18 cellular contexts compared by ENCODE assay signal in the genomic region with DNA sequence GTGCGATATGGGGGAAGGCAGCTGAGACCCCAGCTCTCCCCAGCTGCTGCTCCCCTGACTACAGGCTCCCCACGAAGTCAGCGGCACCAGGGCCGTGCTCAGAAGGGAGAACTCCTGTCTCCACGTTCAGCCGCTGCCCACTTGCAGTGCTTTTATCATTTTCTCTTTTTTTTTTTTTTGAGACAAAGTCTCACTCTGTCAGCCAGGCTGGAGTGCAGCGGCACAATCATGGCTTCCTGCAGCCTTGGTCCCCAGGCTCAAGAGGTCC. TPM values are rescaled to one million over a fixed set of nuclear protein-coding genes. Genes with fewer than 3 reads are reported as not detected.
A peak's percentile ranks its signal among the peaks of the same experiment; 100 is the strongest.
DNase-seq lines count a peak whose midpoint lies in the region; ATAC-seq, FAIRE-seq and TF ChIP-seq lines count a peak whose summit lies in the region.
"Had no signal": no experiment of that assay in that cellular context is flagged by ENCODE, and none has a peak within 500 bp of the region (broad histone marks: within the 10 kb centered on the region; RNA-seq: fewer than 3 reads in every experiment).

No MANE protein-coding gene starts in this region.

- no peak for TF ChIP-seq POLR2A in K562 (conservative IDR thresholded peaks at IDR 0.05)
- TF ChIP-seq POLR2A in right lobe of liver (IDR thresholded peaks at IDR 0.05) = no peak
- no peak for TF ChIP-seq POLR2A in sigmoid colon (IDR thresholded peaks at IDR 0.05)
- TF ChIP-seq POLR2A in stomach (IDR thresholded peaks at IDR 0.05) = no peak

- H3K4me2 ChIP-seq in K562 (ENCODE audit: insufficient read depth, low read length) (no peak overlapping the region), OCI-LY7 (ENCODE audit: low read length) (no peak overlapping the region)

- WGBS in K562 (ENCODE audit: insufficient coverage, low coverage, missing lambda C conversion rate) = 69% methylated on average over 5 of the region's 7 CpGs
- 89% methylated on average over 3 of the region's 7 CpGs for WGBS in right lobe of liver (ENCODE audit: insufficient coverage, low coverage, low lambda C conversion rate, missing lambda C conversion rate)
- WGBS in sigmoid colon, 2 donors = 86 to 89% methylated on average over 7 of the region's 7 CpGs
- WGBS in stomach, 5 donors = 72 to 82% (median 81%) methylated on average over 7 of the region's 7 CpGs

- no peak for TF ChIP-seq EP300 in K562 (IDR thresholded peaks at IDR 0.05; ENCODE audit: low read length)
- no peak for TF ChIP-seq EP300 in sigmoid colon (IDR thresholded peaks at IDR 0.05)
- no peak for TF ChIP-seq EP300 in stomach (IDR thresholded peaks at IDR 0.05)

- peak; percentile 37 for DNase-seq in activated effector memory CD4-positive, alpha-beta T cell treated with anti-CD3 and anti-CD28 coated beads, Interleukin-2, amount 50 U/mL, for 16 hours
- DNase-seq in activated effector memory CD4-positive, alpha-beta T cell treated with Interleukin-2 at 50 U/mL for 16 hours = no peak
- DNase-seq in K562 (ENCODE audit: extremely low read depth in 1 of 4, low spot score in 3 of 4) (no peak), right lobe of liver (no peak), sigmoid colon (peak; percentile 53), OCI-LY7 (ENCODE audit: low spot score) (no peak), stomach (no peak)
- DNase-seq: CD4-positive, alpha-beta memory T cell; DMS79; GM23248; KG1; NCI-H1417 treated with DMSO at 0.1 percent for 48 hours; NCI-H2029; NCI-H2171; NCI-H446; NK-92 treated with Interleukin-12 subunit alpha and Interleukin-12 subunit beta, amount 100 ng/mL, for 24 hours; OCI-M1 had no signal

- H3K9me2 ChIP-seq in OCI-LY7 (ENCODE audit: insufficient read depth, low read length) = no peaks in the 10 kb centered on the region

- peak overlapping the region; percentile 21; the same call in 1 of the 3 replicates for H3K27ac ChIP-seq in K562 (ENCODE audit: extremely low read depth, low read depth, low read length)
- H3K27ac ChIP-seq in right lobe of liver = peak overlapping the region in 2 of 3 donors; percentile 93 to 99
- no peak overlapping the region for H3K27ac ChIP-seq in sigmoid colon
- no peak overlapping the region for H3K27ac ChIP-seq in OCI-LY7 (ENCODE audit: low read depth, low read length, poor library complexity, severe bottlenecking)
- H3K27ac ChIP-seq in stomach = no peak overlapping the region
- H3K27ac ChIP-seq: GM23248 had no signal

- intact Hi-C loops in K562 (cut with micrococcal nuclease) (no loop called here), right lobe of liver (cut with DNase I) (no loop called here), sigmoid colon (cut with DNase I) (no loop called here), OCI-LY7 (cut with micrococcal nuclease; ENCODE audit: unreplicated experiment) (no loop called here), stomach (cut with DNase I; ENCODE audit: low total_unique reads) (no loop called here)

- H3K4me1 ChIP-seq in K562 (replicated peaks in 1 of 2; ENCODE audit: control insufficient read depth in 2 of 2, insufficient read depth in 2 of 2, low read length in 2 of 2) = peaks cover 15 to 71% of the 10 kb centered on the region in 2 experiments
- peaks cover 0 to 24% (median 3%) of the 10 kb centered on the region in 4 donors for H3K4me1 ChIP-seq in right lobe of liver
- peaks cover 0 to 15% (median 13%) of the 10 kb centered on the region in 4 donors for H3K4me1 ChIP-seq in sigmoid colon
- no peaks in the 10 kb centered on the region for H3K4me1 ChIP-seq in OCI-LY7 (ENCODE audit: insufficient read depth, low read length, poor library complexity, severe bottlenecking)
- H3K4me1 ChIP-seq in stomach = peaks cover 6 to 16% (median 13%) of the 10 kb centered on the region in 4 donors

- H3K9me1 ChIP-seq in K562 (ENCODE audit: control insufficient read depth, insufficient read depth, low read length) = no peaks in the 10 kb centered on the region

- ATAC-seq in K562 = no peak
- ATAC-seq in right lobe of liver = no peak
- no peak for ATAC-seq in HG03354 (IDR thresholded peaks at IDR 0.05; ENCODE audit: poor library complexity, severe bottlenecking, unreplicated experiment)

- BruUV-seq in K562 (replicated peaks; lab: Mats Ljungman, UMichigan) (no TSS peak), OCI-LY7 (replicated peaks; lab: Mats Ljungman, UMichigan) (no TSS peak)

- H3K27me3 ChIP-seq in K562 (ENCODE audit: control insufficient read depth in 2 of 2, insufficient read depth in 2 of 2, low read length in 2 of 2) (no peaks in the 10 kb centered on the region), right lobe of liver (no peaks in the 10 kb centered on the region), sigmoid colon (peaks cover 0 to 4% (median 0%) of the 10 kb centered on the region in 3 donors), stomach (peaks cover 0 to 23% (median 3%) of the 10 kb centered on the region in 3 donors)

- in situ Hi-C loops in K562 (cut with MboI) = no loop called here

- H3K79me2 ChIP-seq in K562 (ENCODE audit: control insufficient read depth, insufficient read depth, low read length) (peaks cover 4% of the 10 kb centered on the region; the same call in 1 of the 3 replicates), OCI-LY7 (ENCODE audit: insufficient read depth, low read depth, low read length) (no peaks in the 10 kb centered on the region)

- CTCF ChIA-PET in K562 (lab: Yijun Ruan, JAX; ENCODE audit: low intra/inter-chr PET ratio) = no interaction called here
- CTCF ChIA-PET in OCI-LY7 (lab: Charles Lee; ENCODE audit: unreplicated experiment) = no interaction called here

- H3K4me3 ChIP-seq in K562 (no peak overlapping the region), right lobe of liver (no peak overlapping the region), sigmoid colon (no peak overlapping the region), OCI-LY7 (ENCODE audit: low read depth, low read length, poor library complexity, severe bottlenecking) (no peak overlapping the region), stomach (no peak overlapping the region)
- H3K4me3 ChIP-seq: GM23248 had no signal

- TF ChIP-seq CTCF in K562 (IDR thresholded peaks at IDR 0.05 in 2 of 3, conservative IDR thresholded peaks at IDR 0.05 in 1 of 3; ENCODE audit: insufficient read depth in 2 of 3, low read depth in 1 of 3, low read length in 3 of 3) (no peak), right lobe of liver (IDR thresholded peaks at IDR 0.05) (no peak), sigmoid colon (IDR thresholded peaks at IDR 0.05) (no peak), OCI-LY7 (conservative IDR thresholded peaks at IDR 0.05; ENCODE audit: low read length) (no peak), stomach (IDR thresholded peaks at IDR 0.05) (no peak)

- H3K9me3 ChIP-seq in K562 (replicated peaks; ENCODE audit: control insufficient read depth, insufficient read depth, low read depth, low read length) (peaks cover 7% of the 10 kb centered on the region; the same call in 1 of the 2 replicates), right lobe of liver (no peaks in the 10 kb centered on the region), sigmoid colon (no peaks in the 10 kb centered on the region), OCI-LY7 (ENCODE audit: low read length) (peaks cover 3% of the 10 kb centered on the region; the same call in 1 of the 2 replicates), stomach (no peaks in the 10 kb centered on the region)

- POLR2A ChIA-PET in K562 (lab: Yijun Ruan, JAX) = no interaction called here
- POLR2A ChIA-PET in OCI-LY7 (lab: Charles Lee) = no interaction called here

- peak overlapping the region in 1 of 2 experiments; percentile 84; a peak in 2 of 4 replicates for H3K9ac ChIP-seq in K562 (ENCODE audit: insufficient read depth in 1 of 2, low read depth in 2 of 2, low read length in 2 of 2)
- H3K9ac ChIP-seq: GM23248 had no signal

- H4K20me1 ChIP-seq in K562 (replicated peaks; ENCODE audit: control insufficient read depth, insufficient read depth, low read length) (no peaks in the 10 kb centered on the region), OCI-LY7 (ENCODE audit: insufficient read depth, low read length) (no peaks in the 10 kb centered on the region)

- TF ChIP-seq RAD21 in K562 (CRISPR knock-in tag; conservative IDR thresholded peaks at IDR 0.05 in 1 of 2, IDR thresholded peaks at IDR 0.05 in 1 of 2) = no peak

- H2AFZ ChIP-seq in K562 (ENCODE audit: low read depth, low read length) (no peak overlapping the region), OCI-LY7 (ENCODE audit: low read length) (no peak overlapping the region)
- H2AFZ ChIP-seq: GM23248 had no signal

- peaks cover 38% of the 10 kb centered on the region; the same call in 2 of the 3 replicates for H3K36me3 ChIP-seq in K562 (ENCODE audit: control insufficient read depth, insufficient read depth, low read length)
- H3K36me3 ChIP-seq in right lobe of liver = peaks cover 0 to 19% (median 9%) of the 10 kb centered on the region in 4 donors
- no peaks in the 10 kb centered on the region for H3K36me3 ChIP-seq in sigmoid colon
- H3K36me3 ChIP-seq in OCI-LY7 (ENCODE audit: insufficient read depth, low read length) = no peaks in the 10 kb centered on the region
- peaks cover 0 to 10% (median 2%) of the 10 kb centered on the region in 4 donors for H3K36me3 ChIP-seq in stomach

- FAIRE-seq in K562 (lab: Jason Lieb, UNC) = peak; percentile 51

RNA-seq across cellular contexts. Expression of gene FTCD, which starts 0.9 kb away (rescaled TPM):
- total RNA-seq in K562 (2011; cell fraction: chromatin; rRNA removed; ENCODE audit: low replicate concordance) = 5.4 and 12.8 TPM in 2 replicates
- 7.2 and 7.5 TPM in 2 replicates for total RNA-seq in K562 (2011; cell fraction: nucleolus; rRNA removed)
- 3.4 and 5.4 TPM in 2 replicates for total RNA-seq in K562 (2011; cell fraction: nucleoplasm; rRNA removed)
- not detected in 2 replicates for total RNA-seq in K562 (2014; rRNA removed)
- total RNA-seq in K562 (2014; rRNA removed; fragmentation: Illumina TruSeq; extraction: Trizol) = not detected in 2 replicates
- total RNA-seq in K562 (2015; rRNA removed; fragmentation: Illumina TruSeq; extraction: Trizol) = 0.08 and 0.25 TPM in 2 replicates
- total RNA-seq in K562 (2021) = 0.74 and 1.1 TPM in 2 replicates
- 0.11 and 0.41 TPM in 2 replicates for polyA plus RNA-seq in K562 (2011; rRNA removed)
- 0.19 and 0.69 TPM in 2 replicates for polyA plus RNA-seq in K562 (2011; cell fraction: cytosol; rRNA removed)
- 2.6 and 3.7 TPM in 2 replicates for polyA plus RNA-seq in K562 (2011; cell fraction: nucleus; rRNA removed)
- 1.5 and 3.0 TPM in 2 replicates for polyA plus RNA-seq in K562 (2012)
- polyA plus RNA-seq in K562 (2014; fragmentation: Illumina TruSeq; extraction: Trizol) = not detected in 2 replicates
- not detected for polyA plus RNA-seq in K562 (2014; fragmentation: Nextera tagmentation; extraction: Ambion mirVana)
- polyA plus RNA-seq in K562 (2014; rRNA removed) = 0.50 and 1.6 TPM in 2 replicates
- polyA minus RNA-seq in K562 (2011; rRNA and poly(A)+ RNA removed) = 0.49 TPM in 1 of 2 replicates, not detected in the other
- not detected in 2 replicates for polyA minus RNA-seq in K562 (2011; cell fraction: cytosol; rRNA and poly(A)+ RNA removed)
- 0.54 and 0.56 TPM in 2 replicates for polyA minus RNA-seq in K562 (2011; cell fraction: nucleus; rRNA and poly(A)+ RNA removed)
- total RNA-seq in right lobe of liver = 100 to 1,000 TPM; 141 to 668 (median 417) TPM
- 1 to 10 TPM in 1 of 4 donors, not detected in 3; 1.4 TPM for total RNA-seq in sigmoid colon
- under 1 TPM in 1 of 3 donors, not detected in 2; 0.20 TPM for polyA plus RNA-seq in sigmoid colon
- total RNA-seq in OCI-LY7 (2014; rRNA removed; shearing (Covaris generic)) = 0.06 and 0.21 TPM in 2 replicates
- total RNA-seq in OCI-LY7 (2022) = 0.41 and 1.1 TPM in 2 replicates
- total RNA-seq in stomach = 1 to 10 TPM in 2 of 5 donors, not detected in 3; 1.3 to 6.7 TPM
- polyA plus RNA-seq in stomach = 1 to 10 TPM in 1 of 3 donors, under 1 TPM in 2; 0.25 to 2.4 (median 0.53) TPM
- total RNA-seq: GM23248 had no signal
- polyA plus RNA-seq: CD4-positive, alpha-beta memory T cell; GM23248 had no signal

RNA-seq across cellular contexts. Expression of gene SPATC1L, which starts 27.9 kb away (rescaled TPM):
- total RNA-seq in K562 (2011; cell fraction: chromatin; rRNA removed; ENCODE audit: low replicate concordance) = 20.1 and 44.2 TPM in 2 replicates
- total RNA-seq in K562 (2011; cell fraction: nucleolus; rRNA removed) = 39.1 and 40.0 TPM in 2 replicates
- 28.1 and 28.7 TPM in 2 replicates for total RNA-seq in K562 (2011; cell fraction: nucleoplasm; rRNA removed)
- total RNA-seq in K562 (2014; rRNA removed) (63.7 and 104 TPM in 2 replicates), K562 (2014; rRNA removed; fragmentation: Illumina TruSeq; extraction: Trizol) (10.4 and 12.6 TPM in 2 replicates), K562 (2015; rRNA removed; fragmentation: Illumina TruSeq; extraction: Trizol) (29.7 and 31.9 TPM in 2 replicates), K562 (2021) (118 and 121 TPM in 2 replicates), right lobe of liver (1 to 10 TPM in 1 of 6 experiments, under 1 TPM in 3, not detected in 2; 0.31 to 1.7 (median 0.51) TPM), sigmoid colon (10 to 100 TPM in 1 of 4 donors, 1 to 10 TPM in 2, under 1 TPM in 1; 0.95 to 18.3 (median 7.1) TPM), OCI-LY7 (2022) (8.3 and 10.4 TPM in 2 replicates), stomach (10 to 100 TPM in 2 of 5 donors, 1 to 10 TPM in 1, under 1 TPM in 1, not detected in 1; 0.72 to 26.4 (median 8.0) TPM)
- polyA plus RNA-seq in K562 (2011; rRNA removed) (6.7 and 23.0 TPM in 2 replicates), K562 (2014; fragmentation: Illumina TruSeq; extraction: Trizol) (38.3 and 84.8 TPM in 2 replicates), K562 (2014; fragmentation: Nextera tagmentation; extraction: Ambion mirVana) (under 1 TPM in 1 of 2 experiments, not detected in 1; 0.14 TPM), K562 (2014; rRNA removed) (40.6 and 50.4 TPM in 2 replicates), sigmoid colon (10 to 100 TPM in 1 of 3 donors, 1 to 10 TPM in 2; 3.2 to 11.0 (median 7.8) TPM), stomach (10 to 100 TPM in 2 of 3 donors, 1 to 10 TPM in 1; 7.0 to 14.2 (median 13.7) TPM)
- polyA plus RNA-seq in K562 (2011; cell fraction: cytosol; rRNA removed) = 22.2 and 53.4 TPM in 2 replicates
- 41.7 and 48.0 TPM in 2 replicates for polyA plus RNA-seq in K562 (2011; cell fraction: nucleus; rRNA removed)
- 94.4 and 104 TPM in 2 replicates for polyA plus RNA-seq in K562 (2012)
- polyA minus RNA-seq in K562 (2011; rRNA and poly(A)+ RNA removed) = 4.8 and 6.1 TPM in 2 replicates
- 45.0 and 94.2 TPM in 2 replicates for polyA minus RNA-seq in K562 (2011; cell fraction: cytosol; rRNA and poly(A)+ RNA removed)
- 10.6 and 16.9 TPM in 2 replicates for polyA minus RNA-seq in K562 (2011; cell fraction: nucleus; rRNA and poly(A)+ RNA removed)
- total RNA-seq in OCI-LY7 (2014; rRNA removed; shearing (Covaris generic)) = 2.0 and 4.7 TPM in 2 replicates

RNA-seq across cellular contexts. Expression of gene COL6A2, which starts 58.4 kb away (rescaled TPM):
- 3.1 and 5.2 TPM in 2 replicates for total RNA-seq in K562 (2011; cell fraction: chromatin; rRNA removed; ENCODE audit: low replicate concordance)
- 4.2 and 5.5 TPM in 2 replicates for total RNA-seq in K562 (2011; cell fraction: nucleolus; rRNA removed)
- total RNA-seq in K562 (2011; cell fraction: nucleoplasm; rRNA removed) = 1.4 and 2.1 TPM in 2 replicates
- total RNA-seq in K562 (2014; rRNA removed) (0.41 and 0.45 TPM in 2 replicates), K562 (2014; rRNA removed; fragmentation: Illumina TruSeq; extraction: Trizol) (not detected in 2 replicates), K562 (2015; rRNA removed; fragmentation: Illumina TruSeq; extraction: Trizol) (0.07 and 0.11 TPM in 2 replicates), K562 (2021) (1.1 and 1.3 TPM in 2 replicates), right lobe of liver (10 to 100 TPM; 17.3 to 81.7 (median 38.4) TPM), sigmoid colon (1,000 to 10,000 TPM in 2 of 4 donors, 100 to 1,000 TPM in 2; 570 to 1,745 (median 1,082) TPM), OCI-LY7 (2022) (not detected in 2 replicates), stomach (1,000 to 10,000 TPM in 1 of 5 donors, 100 to 1,000 TPM in 4; 351 to 3,737 (median 491) TPM)
- polyA plus RNA-seq in K562 (2011; rRNA removed) (0.18 and 0.41 TPM in 2 replicates), K562 (2014; fragmentation: Illumina TruSeq; extraction: Trizol) (0.07 and 0.17 TPM in 2 replicates), K562 (2014; fragmentation: Nextera tagmentation; extraction: Ambion mirVana) (not detected), K562 (2014; rRNA removed) (0.29 and 0.47 TPM in 2 replicates), sigmoid colon (100 to 1,000 TPM in 1 of 3 donors, 10 to 100 TPM in 2; 14.3 to 233 (median 37.8) TPM), stomach (100 to 1,000 TPM in 2 of 3 donors, 10 to 100 TPM in 1; 79.3 to 246 (median 113) TPM)
- 0.12 and 0.30 TPM in 2 replicates for polyA plus RNA-seq in K562 (2011; cell fraction: cytosol; rRNA removed)
- polyA plus RNA-seq in K562 (2011; cell fraction: nucleus; rRNA removed) = 0.83 and 1.8 TPM in 2 replicates
- polyA plus RNA-seq in K562 (2012) = 0.35 and 8.2 TPM in 2 replicates
- 0.18 and 0.36 TPM in 2 replicates for polyA minus RNA-seq in K562 (2011; rRNA and poly(A)+ RNA removed)
- 0.64 and 1.4 TPM in 2 replicates for polyA minus RNA-seq in K562 (2011; cell fraction: cytosol; rRNA and poly(A)+ RNA removed)
- polyA minus RNA-seq in K562 (2011; cell fraction: nucleus; rRNA and poly(A)+ RNA removed) = 0.67 and 1.2 TPM in 2 replicates
- total RNA-seq in OCI-LY7 (2014; rRNA removed; shearing (Covaris generic)) = 0.13 TPM in 1 of 2 replicates, not detected in the other

Comparison
In these comparisons a context has a peak if more than half of its experiments do, and no peak if none do; other contexts are left out.
1. DNase-seq: peak in activated effector memory CD4-positive, alpha-beta T cell treated with anti-CD3 and anti-CD28 coated beads, Interleukin-2, amount 50 U/mL, for 16 hours (single experiment) and sigmoid colon (single experiment); none in activated effector memory CD4-positive, alpha-beta T cell treated with Interleukin-2 at 50 U/mL for 16 hours (single experiment), K562 (0 of 4), right lobe of liver (0 of 3), OCI-LY7 (single experiment) and stomach (single experiment).
2. H3K27ac ChIP-seq: peak in K562 (single experiment) and right lobe of liver (2 of 3); none in sigmoid colon (0 of 4), OCI-LY7 (single experiment) and stomach (0 of 5).
3. RNA of gene FTCD, which starts 0.9 kb away (total RNA-seq): 141 to 668 TPM in right lobe of liver; 0.06 to 1.1 TPM in OCI-LY7, 1.4 TPM in sigmoid colon, 0.08 to 12.8 TPM in K562 and 1.3 to 6.7 TPM in stomach; every median in the first group is over 10 times any median in the second.